Comparison of ENCODE assay signal across 11 cellular contexts in the genomic region with DNA sequence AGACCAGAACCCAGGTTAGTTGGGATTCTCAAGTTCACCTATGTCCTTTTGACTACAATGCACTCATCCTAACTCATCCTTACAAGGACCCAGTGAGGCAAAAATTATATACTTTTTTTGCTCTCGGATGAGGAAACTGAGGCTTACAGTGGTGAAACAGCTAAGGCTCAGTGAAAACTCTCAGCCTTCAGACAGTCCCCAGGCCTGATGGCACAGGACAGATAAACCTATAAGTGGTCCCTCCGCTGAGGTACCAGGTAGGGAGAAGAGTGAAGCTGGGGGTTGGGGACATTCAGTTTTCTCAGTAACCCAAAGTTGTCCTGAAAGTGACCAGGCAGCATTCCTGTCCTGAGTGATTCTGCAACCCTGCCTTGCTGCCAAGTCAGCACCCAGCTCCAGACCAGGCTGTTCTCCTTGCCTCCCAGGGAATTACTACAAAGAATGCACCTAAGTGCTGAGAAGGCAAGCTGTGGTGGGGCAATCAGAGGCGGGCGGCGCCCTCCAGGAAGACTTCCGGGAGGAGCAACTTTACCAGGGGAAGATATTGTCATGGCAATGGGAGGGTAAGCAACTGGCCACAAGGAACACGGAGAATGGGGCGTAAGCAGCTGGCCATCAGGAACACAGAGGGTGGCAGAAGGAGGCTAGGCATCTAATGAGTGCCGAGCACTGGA. TPM values are rescaled to one million over a fixed set of nuclear protein-coding genes. Genes with fewer than 3 reads are reported as not detected.
DNase-seq lines count a peak whose midpoint lies in the region; ATAC-seq and TF ChIP-seq lines count a peak whose summit lies in the region.
"Had no signal": no experiment of that assay in that cellular context is flagged by ENCODE, and none has a peak within 500 bp of the region (broad histone marks: within the 10 kb centered on the region; RNA-seq: fewer than 3 reads in every experiment).

No MANE protein-coding gene starts in this region.

- no peak for TF ChIP-seq RAD21 in liver (IDR thresholded peaks at IDR 0.05)

- intact Hi-C loops in breast epithelium (cut with DNase I; ENCODE audit: low total_unique reads) (no loop called here), tibial artery (cut with DNase I; ENCODE audit: low total_unique reads) (no loop called here), ovary (cut with DNase I) (loop anchor here in 1 of 4 donors (5.0 kb wide), 1 partner anchor 49 kb away; no protein-coding TSS in a partner anchor), adrenal gland (cut with DNase I) (no loop called here)

- H3K27me3 ChIP-seq in HUES6 (ENCODE audit: control insufficient read depth, insufficient read depth, low read length) (no peaks in the 10 kb centered on the region), breast epithelium (no peaks in the 10 kb centered on the region), liver (ENCODE audit: control insufficient read depth in 4 of 4, insufficient read depth in 4 of 4, low read length in 3 of 4) (no peaks in the 10 kb centered on the region), tibial artery (no peaks in the 10 kb centered on the region), ovary (no peaks in the 10 kb centered on the region), adrenal gland (no peaks in the 10 kb centered on the region)

- H3K9me3 ChIP-seq in HUES6 (ENCODE audit: control insufficient read depth, insufficient read depth, low read depth, low read length), result no peaks in the 10 kb centered on the region
- H3K9me3 ChIP-seq in breast epithelium, result no peaks in the 10 kb centered on the region
- no peaks in the 10 kb centered on the region for H3K9me3 ChIP-seq in liver (ENCODE audit: control insufficient read depth in 4 of 4, low read length in 3 of 4)
- H3K9me3 ChIP-seq in tibial artery, result no peaks in the 10 kb centered on the region
- no peaks in the 10 kb centered on the region for H3K9me3 ChIP-seq in ovary
- no peaks in the 10 kb centered on the region for H3K9me3 ChIP-seq in adrenal gland (replicated peaks in 1 of 3)

- TF ChIP-seq EP300 in ovary (IDR thresholded peaks at IDR 0.05), result no peak

- 77% methylated on average over 9 of the region's 9 CpGs for WGBS in liver
- WGBS in ovary, 3 donors, result 74 to 84% (median 79%) methylated on average over 9 of the region's 9 CpGs
- WGBS in adrenal gland, 4 donors, result 73 to 83% (median 80%) methylated on average over 7 to 9 of the region's 9 CpGs

- peak overlapping the region; percentile 73 for H3K9ac ChIP-seq in HUES6 (ENCODE audit: low read length)
- no peak overlapping the region for H3K9ac ChIP-seq in liver (ENCODE audit: low read depth in 1 of 2, low read length in 2 of 2)

- peak overlapping the region; percentile 73 for H3K27ac ChIP-seq in HUES6 (ENCODE audit: low read depth, low read length)
- peak overlapping the region; percentile 86 to 94 for H3K27ac ChIP-seq in breast epithelium
- H3K27ac ChIP-seq in liver (ENCODE audit: low read depth in 1 of 2, low read length in 2 of 2), result no peak overlapping the region
- H3K27ac ChIP-seq in tibial artery, result peak overlapping the region; percentile 58 to 99
- H3K27ac ChIP-seq in ovary, result no peak overlapping the region
- H3K27ac ChIP-seq in adrenal gland, result no peak overlapping the region

- TF ChIP-seq CTCF in breast epithelium (IDR thresholded peaks at IDR 0.05), result no peak
- TF ChIP-seq CTCF in liver (IDR thresholded peaks at IDR 0.05; ENCODE audit: low read depth, low read length, missing input control), result no peak
- no peak for TF ChIP-seq CTCF in tibial artery (IDR thresholded peaks at IDR 0.05)
- TF ChIP-seq CTCF in ovary (IDR thresholded peaks at IDR 0.05), result no peak
- TF ChIP-seq CTCF in adrenal gland (IDR thresholded peaks at IDR 0.05), result no peak

- H3K4me1 ChIP-seq in HUES6 (ENCODE audit: control insufficient read depth, insufficient read depth, low read length), result peaks cover 66% of the 10 kb centered on the region
- H3K4me1 ChIP-seq in breast epithelium, result peaks cover 9 to 42% of the 10 kb centered on the region in 2 donors
- peaks cover 0 to 11% (median 4%) of the 10 kb centered on the region in 4 donors for H3K4me1 ChIP-seq in liver (ENCODE audit: control insufficient read depth in 4 of 4, insufficient read depth in 4 of 4, low read length in 3 of 4)
- peaks cover 0 to 81% (median 67%) of the 10 kb centered on the region in 4 donors for H3K4me1 ChIP-seq in tibial artery
- H3K4me1 ChIP-seq in ovary (ENCODE audit: insufficient read depth), result peaks cover 8% of the 10 kb centered on the region
- peaks cover 3 to 6% of the 10 kb centered on the region in 2 donors for H3K4me1 ChIP-seq in adrenal gland (replicated peaks in 1 of 2)

- no peak for ATAC-seq in HG02623 (IDR thresholded peaks at IDR 0.05; ENCODE audit: unreplicated experiment)

- peak overlapping the region; percentile 32 for H3K4me3 ChIP-seq in HUES6 (ENCODE audit: low read depth, low read length)
- H3K4me3 ChIP-seq in breast epithelium, result peak overlapping the region in 1 of 3 donors; percentile 44
- H3K4me3 ChIP-seq in liver (ENCODE audit: low read depth in 1 of 3, low read length in 3 of 3), result no peak overlapping the region
- peak overlapping the region; percentile 81 to 99 for H3K4me3 ChIP-seq in tibial artery
- H3K4me3 ChIP-seq in ovary, result no peak overlapping the region
- H3K4me3 ChIP-seq in adrenal gland, result no peak overlapping the region
- H3K4me3 ChIP-seq: skin epidermis had no signal

- peaks cover 47% of the 10 kb centered on the region for H3K36me3 ChIP-seq in HUES6 (ENCODE audit: control insufficient read depth, insufficient read depth, low read length)
- no peaks in the 10 kb centered on the region for H3K36me3 ChIP-seq in breast epithelium
- no peaks in the 10 kb centered on the region for H3K36me3 ChIP-seq in liver (ENCODE audit: control insufficient read depth in 4 of 4, insufficient read depth in 3 of 4, low read depth in 1 of 4, low read length in 3 of 4)
- peaks cover 27 to 34% (median 33%) of the 10 kb centered on the region in 3 donors for H3K36me3 ChIP-seq in tibial artery
- no peaks in the 10 kb centered on the region for H3K36me3 ChIP-seq in ovary
- H3K36me3 ChIP-seq in adrenal gland (replicated peaks in 1 of 2), result no peaks in the 10 kb centered on the region

- DNase-seq in breast epithelium (ENCODE audit: low spot score in 2 of 2) (peak; percentile 78 to 95), tibial artery (no peak), ovary (no peak), adrenal gland (no peak)
- DNase-seq: activated CD4-positive, alpha-beta T cell treated with anti-CD3 and anti-CD28 coated beads, Interleukin-2, amount 10 ng/mL, durations not matched to agents 24 days and 14 days; activated naive CD4-positive, alpha-beta T cell treated with anti-CD3 and anti-CD28 coated beads, Interleukin-2, amount 50 U/mL, for 16 hours; SHP77 treated with DMSO at 0.1 percent for 48 hours had no signal

- no peak for TF ChIP-seq POLR2A in breast epithelium (IDR thresholded peaks at IDR 0.05)
- TF ChIP-seq POLR2A in ovary (IDR thresholded peaks at IDR 0.05), result no peak
- TF ChIP-seq POLR2A in adrenal gland (IDR thresholded peaks at IDR 0.05), result no peak

TF ChIP-seq in liver, 16 proteins besides CTCF, POLR2A, EP300 and RAD21:
- no peak for TF ChIP-seq JUND (IDR thresholded peaks at IDR 0.05)
- TF ChIP-seq EGR1 (IDR thresholded peaks at IDR 0.05; ENCODE audit: low read depth in 2 of 2), result no peak
- peak; percentile 25 for TF ChIP-seq SP1 (IDR thresholded peaks at IDR 0.05)
- TF ChIP-seq, protein P1, sequence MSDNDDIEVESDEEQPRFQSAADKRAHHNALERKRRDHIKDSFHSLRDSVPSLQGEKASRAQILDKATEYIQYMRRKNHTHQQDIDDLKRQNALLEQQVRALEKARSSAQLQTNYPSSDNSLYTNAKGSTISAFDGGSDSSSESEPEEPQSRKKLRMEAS (IDR thresholded peaks at IDR 0.05), result no peak
- no peak for TF ChIP-seq GABPA (IDR thresholded peaks at IDR 0.05 in 1 of 2, conservative IDR thresholded peaks at IDR 0.05 in 1 of 2)
- TF ChIP-seq, protein P2, sequence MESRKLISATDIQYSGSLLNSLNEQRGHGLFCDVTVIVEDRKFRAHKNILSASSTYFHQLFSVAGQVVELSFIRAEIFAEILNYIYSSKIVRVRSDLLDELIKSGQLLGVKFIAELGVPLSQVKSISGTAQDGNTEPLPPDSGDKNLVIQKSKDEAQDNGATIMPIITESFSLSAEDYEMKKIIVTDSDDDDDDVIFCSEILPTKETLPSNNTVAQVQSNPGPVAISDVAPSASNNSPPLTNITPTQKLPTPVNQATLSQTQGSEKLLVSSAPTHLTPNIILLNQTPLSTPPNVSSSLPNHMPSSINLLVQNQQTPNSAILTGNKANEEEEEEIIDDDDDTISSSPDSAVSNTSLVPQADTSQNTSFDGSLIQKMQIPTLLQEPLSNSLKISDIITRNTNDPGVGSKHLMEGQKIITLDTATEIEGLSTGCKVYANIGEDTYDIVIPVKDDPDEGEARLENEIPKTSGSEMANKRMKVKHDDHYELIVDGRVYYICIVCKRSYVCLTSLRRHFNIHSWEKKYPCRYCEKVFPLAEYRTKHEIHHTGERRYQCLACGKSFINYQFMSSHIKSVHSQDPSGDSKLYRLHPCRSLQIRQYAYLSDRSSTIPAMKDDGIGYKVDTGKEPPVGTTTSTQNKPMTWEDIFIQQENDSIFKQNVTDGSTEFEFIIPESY (IDR thresholded peaks at IDR 0.05), result no peak

RNA-seq across cellular contexts. Expression of a gene that starts 4.6 kb away (rescaled TPM):
- total RNA-seq in breast epithelium (10 to 100 TPM; 15.2 to 46.2 (median 23.9) TPM), liver (under 1 TPM; 0.23 to 0.59 TPM), ovary (1 to 10 TPM in 6 of 7 donors, under 1 TPM in 1; 0.33 to 7.4 (median 2.3) TPM), adrenal gland (1 to 10 TPM in 4 of 8 donors, under 1 TPM in 4; 0.55 to 7.1 (median 1.00) TPM)
- polyA plus RNA-seq in liver (under 1 TPM; 0.25 to 0.47 TPM), ovary (1 to 10 TPM; 2.9 to 5.3 TPM), adrenal gland (1 to 10 TPM in 2 of 3 donors, under 1 TPM in 1; 0.51 to 2.8 (median 1.2) TPM)
- total RNA-seq: activated CD4-positive, alpha-beta T cell treated with anti-CD3 and anti-CD28 coated beads, Interleukin-2, amount 10 ng/mL, durations not matched to agents 24 days and 14 days had no signal

RNA-seq across cellular contexts. Expression of a gene that starts 14.6 kb away (rescaled TPM):
- total RNA-seq in breast epithelium, result 10 to 100 TPM in 2 of 3 donors, 1 to 10 TPM in 1; 1.6 to 27.8 (median 16.7) TPM
- 10 to 100 TPM in 1 of 2 donors, 1 to 10 TPM in 1; 1.3 to 10.0 TPM for total RNA-seq in liver
- 1 to 10 TPM in 1 of 2 donors, under 1 TPM in 1; 0.97 to 3.5 TPM for polyA plus RNA-seq in liver
- 10 to 100 TPM in 1 of 7 donors, 1 to 10 TPM in 3, under 1 TPM in 3; 0.25 to 23.8 (median 2.9) TPM for total RNA-seq in ovary
- polyA plus RNA-seq in ovary, result 10 to 100 TPM in 1 of 2 donors, 1 to 10 TPM in 1; 4.2 to 18.0 TPM
- total RNA-seq in adrenal gland, result 10 to 100 TPM in 3 of 8 donors, 1 to 10 TPM in 5; 3.9 to 27.8 (median 6.5) TPM
- polyA plus RNA-seq in adrenal gland, result 10 to 100 TPM in 1 of 3 donors, 1 to 10 TPM in 2; 4.6 to 11.1 (median 9.0) TPM

RNA-seq across cellular contexts. Expression of a gene that starts 47.8 kb away (rescaled TPM):
- total RNA-seq in breast epithelium, result 10 to 100 TPM in 2 of 3 donors, not detected in 1; 10.8 to 22.2 TPM
- total RNA-seq in liver, result 1 to 10 TPM; 1.0 to 1.4 TPM
- 1 to 10 TPM; 2.2 to 4.6 TPM for polyA plus RNA-seq in liver
- 10 to 100 TPM in 1 of 7 donors, 1 to 10 TPM in 1, under 1 TPM in 2, not detected in 3; 0.59 to 11.0 (median 0.84) TPM for total RNA-seq in ovary
- under 1 TPM in 1 of 2 donors, not detected in 1; 0.08 TPM for polyA plus RNA-seq in ovary
- 1 to 10 TPM in 6 of 8 donors, under 1 TPM in 2; 0.53 to 4.0 (median 1.5) TPM for total RNA-seq in adrenal gland
- polyA plus RNA-seq in adrenal gland, result under 1 TPM; 0.15 to 0.56 (median 0.54) TPM
- total RNA-seq: activated CD4-positive, alpha-beta T cell treated with anti-CD3 and anti-CD28 coated beads, Interleukin-2, amount 10 ng/mL, durations not matched to agents 24 days and 14 days had no signal

Comparison
In these comparisons a context has a peak if more than half of its experiments do, and no peak if none do; other contexts are left out.
1. H3K27ac ChIP-seq: peak in HUES6 (single experiment), breast epithelium (2 of 2) and tibial artery (2 of 2); none in liver (0 of 2), ovary (0 of 2) and adrenal gland (0 of 5).
2. H3K4me3 ChIP-seq: peak in HUES6 (single experiment) and tibial artery (2 of 2); none in liver (0 of 3), ovary (single experiment) and adrenal gland (0 of 4).
3. DNase-seq: peak in breast epithelium (2 of 2); none in tibial artery (0 of 2), ovary (0 of 5) and adrenal gland (0 of 7).